In the genomic region with DNA sequence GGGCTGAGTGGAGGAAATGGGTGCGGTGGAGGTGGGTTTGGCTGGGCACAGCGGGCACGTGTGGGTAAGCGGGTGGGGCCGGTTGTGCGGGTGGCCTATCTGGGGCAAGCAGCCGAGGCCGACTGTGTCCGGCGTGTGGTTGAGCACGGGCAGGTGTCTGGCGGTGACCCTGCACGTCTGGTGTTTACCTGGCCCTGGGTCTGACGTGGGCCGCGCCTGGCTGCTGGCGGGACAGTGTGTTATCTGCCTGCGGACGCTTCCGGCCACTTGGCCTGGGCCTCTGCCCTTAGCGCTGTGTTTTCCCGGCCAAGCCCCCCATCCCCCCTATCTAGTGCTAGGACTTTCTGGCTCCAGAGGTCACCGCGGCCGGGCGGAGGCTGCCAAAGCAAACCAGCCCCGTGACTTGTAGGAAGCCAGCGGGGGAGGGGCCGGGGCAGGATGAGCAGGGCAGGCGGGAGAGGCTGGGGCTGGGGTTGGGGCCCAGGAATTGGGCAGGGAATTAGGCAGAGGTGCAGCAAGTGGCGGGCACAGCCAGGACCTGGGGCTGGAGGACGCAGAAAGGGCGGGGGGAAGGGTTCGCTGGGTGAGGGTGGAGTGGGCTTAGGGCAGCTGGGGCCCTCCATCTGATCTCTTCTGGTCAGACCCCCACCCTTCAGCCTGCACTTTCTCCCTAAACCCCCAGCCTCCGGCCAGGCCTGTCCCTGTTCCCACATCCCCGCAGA, we compare ENCODE assay signal across 8 cellular contexts. TPM values are rescaled to one million over a fixed set of nuclear protein-coding genes. Genes with fewer than 3 reads are reported as not detected.
A peak's percentile ranks its signal among the peaks of the same experiment; 100 is the strongest.
DNase-seq lines count a peak whose midpoint lies in the region; ATAC-seq and TF ChIP-seq lines count a peak whose summit lies in the region.

No MANE protein-coding gene starts in this region.

- H3K36me3 ChIP-seq in esophagus squamous epithelium (no peaks in the 10 kb centered on the region), upper lobe of right lung (no peaks in the 10 kb centered on the region)
- H3K36me3 ChIP-seq in naive thymus-derived CD4-positive, alpha-beta T cell (ENCODE audit: control insufficient read depth in 2 of 3, insufficient read depth in 3 of 3, low read length in 3 of 3): no peaks in the 10 kb centered on the region

- H3K9me3 ChIP-seq in T-helper 17 cell (ENCODE audit: control insufficient read depth, low read length, poor library complexity, severe bottlenecking) (no peaks in the 10 kb centered on the region), esophagus squamous epithelium (no peaks in the 10 kb centered on the region), upper lobe of right lung (no peaks in the 10 kb centered on the region)
- H3K9me3 ChIP-seq in naive thymus-derived CD4-positive, alpha-beta T cell (ENCODE audit: control insufficient read depth in 2 of 3, low read length in 3 of 3): no peaks in the 10 kb centered on the region

- peaks cover 25 to 49% (median 28%) of the 10 kb centered on the region in 3 donors for H3K4me1 ChIP-seq in esophagus squamous epithelium
- H3K4me1 ChIP-seq in naive thymus-derived CD4-positive, alpha-beta T cell (ENCODE audit: control insufficient read depth in 2 of 2, insufficient read depth in 2 of 2, low read length in 2 of 2): peaks cover 15 to 16% of the 10 kb centered on the region in 2 donors
- H3K4me1 ChIP-seq in upper lobe of right lung: peaks cover 55% of the 10 kb centered on the region

- H3K27me3 Mint-ChIP-seq in CD14-positive monocyte (ENCODE audit: low read depth in 3 of 3) (peaks cover 28 to 47% (median 36%) of the 10 kb centered on the region in 3 donors), T-helper 17 cell (peaks cover 6% of the 10 kb centered on the region)
- H3K27me3 Mint-ChIP-seq in naive thymus-derived CD4-positive, alpha-beta T cell: peaks cover 0 to 33% (median 10%) of the 10 kb centered on the region in 5 donors

- H3K27me3 ChIP-seq in esophagus squamous epithelium (peaks cover 0 to 52% (median 0%) of the 10 kb centered on the region in 4 donors), upper lobe of right lung (no peaks in the 10 kb centered on the region)
- no peaks in the 10 kb centered on the region for H3K27me3 ChIP-seq in naive thymus-derived CD4-positive, alpha-beta T cell (ENCODE audit: control insufficient read depth in 2 of 2, insufficient read depth in 2 of 2, low read length in 2 of 2)

- CTCF ChIA-PET in naive thymus-derived CD4-positive, alpha-beta T cell (lab: Charles Lee): no interaction called here

- WGBS in esophagus squamous epithelium, 2 donors: 15 to 26% methylated on average over 10 to 12 of the region's 36 CpGs

- POLR2A ChIA-PET in naive thymus-derived CD4-positive, alpha-beta T cell (lab: Charles Lee): interaction anchor here (1.7 kb wide), 1 partner anchor 46 kb away, joined by 4 read pairs; no protein-coding TSS in a partner anchor

- DNase-seq in CD14-positive monocyte (ENCODE audit: low spot score) (no peak), T-helper 17 cell (no peak), esophagus squamous epithelium (lab: John Stamatoyannopoulos, UW) (peak; percentile 48), upper lobe of right lung (peak; percentile 96)
- no peak for DNase-seq in naive thymus-derived CD4-positive, alpha-beta T cell

- H3K27ac ChIP-seq in esophagus squamous epithelium (peak overlapping the region in 3 of 4 donors; percentile 54 to 88 (median 70)), upper lobe of right lung (peak overlapping the region; percentile 78)
- H3K27ac ChIP-seq in naive thymus-derived CD4-positive, alpha-beta T cell (ENCODE audit: low read depth, low read length): no peak overlapping the region

- H3K4me3 ChIP-seq in esophagus squamous epithelium: peak overlapping the region in 3 of 4 donors; percentile 7 to 52 (median 27)
- peak overlapping the region; percentile 60 for H3K4me3 ChIP-seq in naive thymus-derived CD4-positive, alpha-beta T cell (ENCODE audit: low read length)
- H3K4me3 ChIP-seq in upper lobe of right lung: peak overlapping the region; percentile 39

- intact Hi-C loops in CD14-positive monocyte (cut with micrococcal nuclease): no loop called here
- intact Hi-C loops in esophagus squamous epithelium (cut with DNase I): no loop called here
- intact Hi-C loops in naive thymus-derived CD4-positive, alpha-beta T cell (cut with micrococcal nuclease): loop anchor here (5.0 to 10.0 kb wide), 2 partner anchors 39 to 54 kb away; partner anchors contain the start of gene GRAMD1A (in 1 of the 2)
- intact Hi-C loops in upper lobe of right lung (cut with DNase I): no loop called here

- peaks cover 0 to 2% (median 0%) of the 10 kb centered on the region in 7 donors for H3K9me3 Mint-ChIP-seq in CD14-positive monocyte
- peaks cover 0 to 3% (median 0%) of the 10 kb centered on the region in 11 donors for H3K9me3 Mint-ChIP-seq in naive thymus-derived CD4-positive, alpha-beta T cell

- H3K4me3 Mint-ChIP-seq in CD14-positive monocyte (peak overlapping the region; percentile 80 to 90), T-helper 17 cell (peak overlapping the region; percentile 92)
- H3K4me3 Mint-ChIP-seq in naive thymus-derived CD4-positive, alpha-beta T cell: peak overlapping the region; percentile 18 to 92 (median 82)

- ATAC-seq in T-helper 17 cell (peak; percentile 50), upper lobe of right lung (peak; percentile 81), GM21723 (IDR thresholded peaks at IDR 0.05; ENCODE audit: unreplicated experiment) (no peak), GM18505 (IDR thresholded peaks at IDR 0.05; ENCODE audit: unreplicated experiment) (no peak), HG03565 (IDR thresholded peaks at IDR 0.05; ENCODE audit: unreplicated experiment) (no peak)
- ATAC-seq in naive thymus-derived CD4-positive, alpha-beta T cell: peak; percentile 28

- H3K4me1 Mint-ChIP-seq in CD14-positive monocyte: peaks cover 40% of the 10 kb centered on the region
- peaks cover 28% of the 10 kb centered on the region for H3K4me1 Mint-ChIP-seq in T-helper 17 cell
- peaks cover 30 to 56% (median 50%) of the 10 kb centered on the region in 7 donors for H3K4me1 Mint-ChIP-seq in naive thymus-derived CD4-positive, alpha-beta T cell

- peaks cover 0 to 7% of the 10 kb centered on the region in 2 donors for H3K36me3 Mint-ChIP-seq in CD14-positive monocyte
- no peaks in the 10 kb centered on the region for H3K36me3 Mint-ChIP-seq in T-helper 17 cell (ENCODE audit: low read depth)
- no peaks in the 10 kb centered on the region for H3K36me3 Mint-ChIP-seq in naive thymus-derived CD4-positive, alpha-beta T cell

- H3K27ac Mint-ChIP-seq in CD14-positive monocyte: peak overlapping the region in 1 of 7 donors; percentile 30
- H3K27ac Mint-ChIP-seq in T-helper 17 cell: peak overlapping the region; percentile 88
- peak overlapping the region in 5 of 9 donors; percentile 20 to 69 (median 52) for H3K27ac Mint-ChIP-seq in naive thymus-derived CD4-positive, alpha-beta T cell

- TF ChIP-seq POLR2A in esophagus squamous epithelium (IDR thresholded peaks at IDR 0.05) (no peak), GM18505 (IDR thresholded peaks at IDR 0.05; ENCODE audit: borderline replicate concordance, extremely low read depth, insufficient read depth, insufficient read length) (no peak)

- TF ChIP-seq CTCF in CD14-positive monocyte (IDR thresholded peaks at IDR 0.05) (no peak), esophagus squamous epithelium (IDR thresholded peaks at IDR 0.05) (no peak), upper lobe of right lung (IDR thresholded peaks at IDR 0.05) (no peak)

RNA-seq across cellular contexts. Expression of gene HPN, which starts 0.5 kb away (rescaled TPM):
- not detected for polyA plus RNA-seq in CD14-positive monocyte
- total RNA-seq in T-helper 17 cell (under 1 TPM in 1 of 2 donors, not detected in 1; 0.89 TPM), esophagus squamous epithelium (under 1 TPM in 2 of 4 donors, not detected in 2; 0.19 to 0.47 TPM), upper lobe of right lung (36.4 TPM)
- total RNA-seq in naive thymus-derived CD4-positive, alpha-beta T cell: not detected
- not detected for polyA plus RNA-seq in naive thymus-derived CD4-positive, alpha-beta T cell

RNA-seq across cellular contexts. Expression of gene SCN1B, which starts 10.7 kb away (rescaled TPM):
- polyA plus RNA-seq in CD14-positive monocyte: under 1 TPM in 1 of 2 donors, not detected in 1; 0.08 TPM
- total RNA-seq in T-helper 17 cell (1 to 10 TPM; 1.9 to 6.2 TPM), esophagus squamous epithelium (1 to 10 TPM in 2 of 4 donors, under 1 TPM in 1, not detected in 1; 0.26 to 5.9 (median 1.2) TPM), upper lobe of right lung (8.7 TPM)
- total RNA-seq in naive thymus-derived CD4-positive, alpha-beta T cell: 1 to 10 TPM in 4 of 5 experiments, under 1 TPM in 1; 0.48 to 1.9 (median 1.8) TPM
- polyA plus RNA-seq in naive thymus-derived CD4-positive, alpha-beta T cell: under 1 TPM in 1 of 2 donors, not detected in 1; 0.23 TPM

RNA-seq across cellular contexts. Expression of gene GRAMD1A, which starts 40.9 kb away (rescaled TPM):
- 10 to 100 TPM in 1 of 2 donors, 1 to 10 TPM in 1; 9.3 to 15.1 TPM for polyA plus RNA-seq in CD14-positive monocyte
- 100 to 1,000 TPM; 153 to 162 TPM for total RNA-seq in T-helper 17 cell
- 10 to 100 TPM in 2 of 4 donors, 1 to 10 TPM in 2; 4.6 to 23.3 (median 8.8) TPM for total RNA-seq in esophagus squamous epithelium
- total RNA-seq in naive thymus-derived CD4-positive, alpha-beta T cell: 100 to 1,000 TPM in 4 of 5 experiments, 10 to 100 TPM in 1; 90.1 to 286 (median 253) TPM
- 10 to 100 TPM; 33.6 to 74.9 TPM for polyA plus RNA-seq in naive thymus-derived CD4-positive, alpha-beta T cell
- total RNA-seq in upper lobe of right lung: 107 TPM

Comparison
In these comparisons a context has a peak if more than half of its experiments do, and no peak if none do; other contexts are left out.
1. DNase-seq: peak in esophagus squamous epithelium (single experiment) and upper lobe of right lung (single experiment); none in CD14-positive monocyte (single experiment), T-helper 17 cell (0 of 3) and naive thymus-derived CD4-positive, alpha-beta T cell (0 of 9).
2. ATAC-seq: peak in T-helper 17 cell (single experiment), naive thymus-derived CD4-positive, alpha-beta T cell (single experiment) and upper lobe of right lung (single experiment); none in GM21723 (single experiment), GM18505 (single experiment) and HG03565 (single experiment).
3. RNA of gene HPN, which starts 0.5 kb away (total RNA-seq): 36.4 TPM in upper lobe of right lung (single experiment); 0.89 TPM in T-helper 17 cell, 0.19 to 0.47 TPM in esophagus squamous epithelium and not detected in naive thymus-derived CD4-positive, alpha-beta T cell; every median in the first group is over 10 times any median in the second.
4. intact Hi-C loops: an anchor here in naive thymus-derived CD4-positive, alpha-beta T cell (5.0 to 10.0 kb wide); none called in CD14-positive monocyte, esophagus squamous epithelium and upper lobe of right lung.
5. Peak in every context shown above with its lines, with median percentiles within 50 percentile points of each other: H3K4me3 Mint-ChIP-seq and H3K4me3 ChIP-seq.